ENCODE assay signal across 28 cellular contexts in the genomic region with DNA sequence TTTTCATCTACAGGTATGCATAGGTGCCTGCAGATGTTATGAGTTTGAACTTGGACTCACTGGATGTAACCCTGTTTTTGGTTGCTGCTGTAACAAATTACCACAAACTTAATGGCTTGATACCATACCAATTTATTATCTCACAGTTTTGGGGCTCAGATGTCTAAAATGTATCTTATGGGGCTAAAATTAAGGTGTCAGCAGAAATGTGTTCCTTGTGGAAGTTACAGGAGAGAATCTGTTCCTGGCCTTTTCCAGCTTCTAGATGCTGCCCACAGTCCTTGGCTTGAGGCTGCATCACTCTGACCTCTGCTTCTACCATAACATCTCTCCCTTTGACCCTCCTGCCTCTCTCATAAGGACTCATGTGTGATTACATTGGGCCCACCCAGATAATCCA.
"Had no signal": no experiment of that assay in that cellular context is flagged by ENCODE, and none has a peak within 500 bp of the region (broad histone marks: within the 10 kb centered on the region; RNA-seq: fewer than 3 reads in every experiment).

No MANE protein-coding gene starts in this region.

- FAIRE-seq: colon, endometrium, frontal cortex, kidney had no signal

- H3K36me3 Mint-ChIP-seq: mesothelial cell of epicardium had no signal

- H3K9me3 Mint-ChIP-seq: effector memory CD8-positive, alpha-beta T cell; endodermal cell; immature natural killer cell had no signal

- H3K79me2 ChIP-seq: hepatocyte had no signal

- H3K27ac Mint-ChIP-seq: dendritic cell treated with granulocyte-macrophage colony-stimulating factor and Interleukin-4, amounts not matched to agents 40 ng/mL and 50 ng/mL, for 4 days; effector memory CD8-positive, alpha-beta T cell; endodermal cell; immature natural killer cell; mesothelial cell of epicardium; naive thymus-derived CD8-positive, alpha-beta T cell had no signal

- H3K27me3 ChIP-seq: foreskin keratinocyte, gastroesophageal sphincter, heart left ventricle, hepatocyte, left lung had no signal

- H3K27me3 Mint-ChIP-seq: dendritic cell treated with granulocyte-macrophage colony-stimulating factor and Interleukin-4, amounts not matched to agents 40 ng/mL and 50 ng/mL, for 4 days; effector memory CD8-positive, alpha-beta T cell; naive B cell; naive thymus-derived CD8-positive, alpha-beta T cell had no signal

- H3K4me1 Mint-ChIP-seq: immature natural killer cell, naive B cell had no signal

- H3K27ac ChIP-seq: epithelial cell of prostate, foreskin keratinocyte, gastroesophageal sphincter, heart left ventricle, hepatocyte, left lung, lower lobe of right lung had no signal

- H3K4me1 ChIP-seq: gastroesophageal sphincter, heart left ventricle, left lung, lower lobe of right lung had no signal

- ATAC-seq: effector memory CD8-positive, alpha-beta T cell; esophagus mucosa; foreskin keratinocyte; gastroesophageal sphincter; heart left ventricle; left cardiac atrium; left lung; left ventricle myocardium superior; lower lobe of right lung; mucosa of descending colon; naive thymus-derived CD8-positive, alpha-beta T cell had no signal

- H2AFZ ChIP-seq: hepatocyte had no signal

- H3K4me3 ChIP-seq: gastroesophageal sphincter, heart left ventricle, hepatocyte, left lung, lower lobe of right lung, mucosa of descending colon had no signal

- H3K36me3 ChIP-seq: gastroesophageal sphincter, heart left ventricle, left lung, lower lobe of right lung had no signal

- H3K4me3 Mint-ChIP-seq: dendritic cell treated with granulocyte-macrophage colony-stimulating factor and Interleukin-4, amounts not matched to agents 40 ng/mL and 50 ng/mL, for 4 days; effector memory CD8-positive, alpha-beta T cell; endodermal cell; immature natural killer cell; mesothelial cell of epicardium; naive B cell; naive thymus-derived CD8-positive, alpha-beta T cell had no signal

- H3K9me3 ChIP-seq: gastroesophageal sphincter, left lung, lower lobe of right lung, mucosa of descending colon had no signal

- DNase-seq: cortex of kidney; effector CD8-positive, alpha-beta T cell; effector memory CD8-positive, alpha-beta T cell; endodermal cell; erythroblast; foreskin keratinocyte; heart left ventricle; hypothalamus; immature natural killer cell; islet precursor cell; kidney; left cardiac atrium; left lung; left ventricle myocardium superior; lower lobe of right lung; mesenchymal stem cell; mucosa of descending colon; naive B cell; naive thymus-derived CD8-positive, alpha-beta T cell had no signal

- H3K4me2 ChIP-seq: hepatocyte had no signal
